Comparison of ENCODE assay signal across 1 cellular context in genomic region chr10:115653473-115653872, GRCh38.
TF ChIP-seq lines count a peak whose summit lies in the region.

No MANE protein-coding gene starts in this region.

TF ChIP-seq in HepG2, 621 proteins besides CTCF, POLR2A, EP300 and RAD21 (continued from another document and continues in another):
- TF ChIP-seq MLXIP (CRISPR knock-in tag; IDR thresholded peaks at IDR 0.05; ENCODE audit: borderline replicate concordance) (no peak), MLX (CRISPR knock-in tag; IDR thresholded peaks at IDR 0.05) (no peak), TCF7L2 (IDR thresholded peaks at IDR 0.05; ENCODE audit: low read depth, low read length) (no peak), PAXIP1 (CRISPR knock-in tag; conservative IDR thresholded peaks at IDR 0.05) (peak; percentile 85), XBP1 (CRISPR knock-in tag; IDR thresholded peaks at IDR 0.05) (no peak), GATA4 (IDR thresholded peaks at IDR 0.05; ENCODE audit: borderline replicate concordance, low read depth) (no peak), IKZF1 (IDR thresholded peaks at IDR 0.05) (no peak), SKI (IDR thresholded peaks at IDR 0.05; ENCODE audit: partially characterized antibody) (no peak), SIX4 (CRISPR knock-in tag; IDR thresholded peaks at IDR 0.05) (no peak), ZNF609 (CRISPR knock-in tag; IDR thresholded peaks at IDR 0.05; ENCODE audit: borderline replicate concordance) (no peak), ZNF468 (CRISPR knock-in tag; IDR thresholded peaks at IDR 0.05) (no peak), SSRP1 (CRISPR knock-in tag; IDR thresholded peaks at IDR 0.05) (no peak), IKZF4 (CRISPR knock-in tag; IDR thresholded peaks at IDR 0.05; ENCODE audit: borderline replicate concordance, low read depth, not compliant biosample characterization) (no peak), ZIK1 (CRISPR knock-in tag; IDR thresholded peaks at IDR 0.05; ENCODE audit: borderline replicate concordance, low read depth) (no peak), CHD4 (IDR thresholded peaks at IDR 0.05; ENCODE audit: borderline replicate concordance, low read length) (no peak), ZKSCAN8 (CRISPR knock-in tag; IDR thresholded peaks at IDR 0.05; ENCODE audit: borderline replicate concordance) (no peak), SIX1 (CRISPR knock-in tag; IDR thresholded peaks at IDR 0.05; ENCODE audit: borderline replicate concordance) (no peak), GATAD2A (CRISPR knock-in tag; IDR thresholded peaks at IDR 0.05) (peak; percentile 44; the same call in 1 of the 2 replicates), THAP9 (CRISPR knock-in tag; IDR thresholded peaks at IDR 0.05; ENCODE audit: borderline replicate concordance) (no peak), HNRNPUL1 (IDR thresholded peaks at IDR 0.05; ENCODE audit: low read depth, low read length) (no peak), AKNA (CRISPR knock-in tag; IDR thresholded peaks at IDR 0.05; ENCODE audit: borderline replicate concordance) (no peak), FOXP1 (IDR thresholded peaks at IDR 0.05) (peak; percentile 52; the same call in 1 of the 2 replicates), FOXP1 (CRISPR knock-in tag; IDR thresholded peaks at IDR 0.05) (peak; percentile 97), ZNF605 (CRISPR knock-in tag; IDR thresholded peaks at IDR 0.05) (no peak), ZNF430 (CRISPR knock-in tag; IDR thresholded peaks at IDR 0.05) (no peak), MTF2 (CRISPR knock-in tag; IDR thresholded peaks at IDR 0.05; ENCODE audit: borderline replicate concordance) (no peak), NR2F2 (IDR thresholded peaks at IDR 0.05; ENCODE audit: borderline replicate concordance, low read depth) (no peak), TFDP2 (CRISPR knock-in tag; IDR thresholded peaks at IDR 0.05) (no peak), YEATS2 (CRISPR knock-in tag; IDR thresholded peaks at IDR 0.05; ENCODE audit: borderline replicate concordance) (no peak), GMEB2 (CRISPR knock-in tag; IDR thresholded peaks at IDR 0.05; ENCODE audit: low read depth) (no peak), ZNF782 (CRISPR knock-in tag; IDR thresholded peaks at IDR 0.05; ENCODE audit: borderline replicate concordance) (no peak), GATAD1 (CRISPR knock-in tag; IDR thresholded peaks at IDR 0.05) (no peak)
